ENCODE assay signal across 8 cellular contexts in genomic region chr1:211257831-211258225, GRCh38. TPM values are rescaled to one million over a fixed set of nuclear protein-coding genes. Genes with fewer than 3 reads are reported as not detected.
DNase-seq lines count a peak whose midpoint lies in the region; ATAC-seq and TF ChIP-seq lines count a peak whose summit lies in the region.

No MANE protein-coding gene starts in this region.

- H3K4me3 Mint-ChIP-seq in activated T-cell treated with anti-CD3 and anti-CD28 coated beads, Interleukin-2, amount 50 U/mL, for 24 hours: peak overlapping the region; percentile 83

- ATAC-seq in GM19023 (IDR thresholded peaks at IDR 0.05; ENCODE audit: unreplicated experiment): no peak

- no peak for TF ChIP-seq CTCF in astrocyte of the cerebellum (IDR thresholded peaks at IDR 0.05; ENCODE audit: low read depth, low read length, missing control alignments)
- TF ChIP-seq CTCF in liver (IDR thresholded peaks at IDR 0.05; ENCODE audit: low read depth, low read length, missing input control): no peak
- no peak for TF ChIP-seq CTCF in tibial nerve (IDR thresholded peaks at IDR 0.05)

- H3K27ac Mint-ChIP-seq in activated T-cell treated with anti-CD3 and anti-CD28 coated beads, Interleukin-2, amount 50 U/mL, for 24 hours: peak overlapping the region; percentile 91

- H3K9me3 Mint-ChIP-seq in activated T-cell treated with anti-CD3 and anti-CD28 coated beads, Interleukin-2, amount 50 U/mL, for 24 hours: no peaks in the 10 kb centered on the region

- H3K27me3 Mint-ChIP-seq in activated T-cell treated with anti-CD3 and anti-CD28 coated beads, Interleukin-2, amount 50 U/mL, for 24 hours: no peaks in the 10 kb centered on the region

- H3K4me1 ChIP-seq in liver (ENCODE audit: control insufficient read depth in 4 of 4, insufficient read depth in 4 of 4, low read length in 3 of 4) (peaks cover 0 to 24% (median 15%) of the 10 kb centered on the region in 4 donors), tibial nerve (peaks cover 0 to 24% (median 14%) of the 10 kb centered on the region in 4 donors)

- TF ChIP-seq EP300 in tibial nerve (IDR thresholded peaks at IDR 0.05): no peak

- no peak for TF ChIP-seq POLR2A in tibial nerve (IDR thresholded peaks at IDR 0.05)

- peaks cover 25% of the 10 kb centered on the region for H3K36me3 Mint-ChIP-seq in activated T-cell treated with anti-CD3 and anti-CD28 coated beads, Interleukin-2, amount 50 U/mL, for 24 hours (ENCODE audit: low read depth)

- DNase-seq in activated T-cell treated with anti-CD3 and anti-CD28 coated beads, Interleukin-2, amount 50 U/mL, for 24 hours: no peak
- no peak for DNase-seq in activated T-cell treated with anti-CD3 and anti-CD28 coated beads, Interleukin-2, amount 50 U/mL, for 1 hour
- DNase-seq in astrocyte of the cerebellum (ENCODE audit: low read depth) (peak; percentile 4), tibial nerve (ENCODE audit: low spot score in 2 of 2) (no peak), glomerular visceral epithelial cell (ENCODE audit: extremely low spot score) (no peak), HT-29 (ENCODE audit: low spot score) (no peak)

- H3K9me3 ChIP-seq in liver (ENCODE audit: control insufficient read depth in 4 of 4, low read length in 3 of 4): no peaks in the 10 kb centered on the region
- no peaks in the 10 kb centered on the region for H3K9me3 ChIP-seq in tibial nerve

- H3K36me3 ChIP-seq in liver (ENCODE audit: control insufficient read depth in 4 of 4, insufficient read depth in 3 of 4, low read depth in 1 of 4, low read length in 3 of 4) (no peaks in the 10 kb centered on the region), tibial nerve (no peaks in the 10 kb centered on the region)

- peaks cover 22% of the 10 kb centered on the region for H3K4me1 Mint-ChIP-seq in activated T-cell treated with anti-CD3 and anti-CD28 coated beads, Interleukin-2, amount 50 U/mL, for 24 hours (ENCODE audit: low read depth)

- H3K27me3 ChIP-seq in liver (ENCODE audit: control insufficient read depth in 4 of 4, insufficient read depth in 4 of 4, low read length in 3 of 4) (no peaks in the 10 kb centered on the region), tibial nerve (no peaks in the 10 kb centered on the region)

- H3K27ac ChIP-seq in liver (ENCODE audit: low read depth in 1 of 2, low read length in 2 of 2): peak overlapping the region; percentile 95
- peak overlapping the region; percentile 99 to 100 (median 100) for H3K27ac ChIP-seq in tibial nerve

- H3K9ac ChIP-seq in liver (ENCODE audit: low read depth in 1 of 2, low read length in 2 of 2): peak overlapping the region; percentile 26 to 99

- no peak for TF ChIP-seq RAD21 in liver (IDR thresholded peaks at IDR 0.05)

- in situ Hi-C loops in astrocyte of the cerebellum (cut with HindIII; ENCODE audit: low sequenced_read_pairs): no loop called here

- WGBS in liver: 3% methylated on average over 2 of the region's 2 CpGs
- 0 to 1% methylated on average over 2 of the region's 2 CpGs for WGBS in tibial nerve, 2 donors

- H3K4me3 ChIP-seq in astrocyte of the cerebellum (ENCODE audit: low read depth, low read length): peak overlapping the region; percentile 89
- H3K4me3 ChIP-seq in liver (ENCODE audit: low read depth in 1 of 3, low read length in 3 of 3): peak overlapping the region; percentile 64 to 94 (median 75)
- H3K4me3 ChIP-seq in tibial nerve: peak overlapping the region; percentile 74 to 98 (median 86)

TF ChIP-seq in liver, 16 proteins besides CTCF, POLR2A, EP300 and RAD21:
- TF ChIP-seq YY1 (IDR thresholded peaks at IDR 0.05) (no peak), ATF3 (IDR thresholded peaks at IDR 0.05) (no peak)

RNA-seq across cellular contexts. Expression of gene RCOR3, which starts 1.3 kb away (rescaled TPM):
- total RNA-seq in liver: 10 to 100 TPM; 15.0 to 20.2 TPM
- polyA plus RNA-seq in liver: 10 to 100 TPM in 1 of 2 donors, 1 to 10 TPM in 1; 7.8 to 11.8 TPM
- 10 to 100 TPM; 40.4 to 57.1 (median 55.4) TPM for total RNA-seq in tibial nerve
- 6.4 and 10.3 TPM in 2 replicates for total RNA-seq in HT-29 (2014; rRNA removed; shearing (Covaris generic))
